In the genomic region with DNA sequence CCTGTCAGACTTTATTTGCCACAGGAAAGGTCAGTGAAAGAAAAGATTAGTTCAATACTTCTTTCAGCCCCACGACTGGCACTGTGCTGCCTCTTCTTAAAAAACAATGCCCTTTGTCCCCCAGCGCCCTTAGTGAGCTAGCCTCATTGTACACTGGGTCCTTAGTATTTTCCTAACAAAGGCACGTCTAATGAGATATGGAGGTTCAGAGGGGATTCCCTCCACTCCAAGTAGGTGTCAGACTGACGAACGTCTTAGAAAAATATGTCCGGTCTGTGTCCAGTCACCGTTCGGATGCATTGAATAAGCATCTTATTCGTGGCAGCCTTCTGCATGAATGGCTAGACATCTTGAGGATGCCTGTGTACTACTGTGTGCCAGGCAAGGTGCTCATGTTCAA, we compare ENCODE assay signal across 8 cellular contexts. TPM values are rescaled to one million over a fixed set of nuclear protein-coding genes. Genes with fewer than 3 reads are reported as not detected.
DNase-seq lines count a peak whose midpoint lies in the region; ATAC-seq and TF ChIP-seq lines count a peak whose summit lies in the region.

No MANE protein-coding gene starts in this region.

- H3K4me3 Mint-ChIP-seq in activated naive CD4-positive, alpha-beta T cell treated with anti-CD3 and anti-CD28 coated beads for 36 hours, result peak overlapping the region; percentile 83
- H3K4me3 Mint-ChIP-seq in activated naive CD8-positive, alpha-beta T cell treated with anti-CD3 and anti-CD28 coated beads, Interleukin-2, amount 10 ng/mL, durations not matched to agents 7 days and 5 days, result peak overlapping the region; percentile 89

- H3K4me3 ChIP-seq in thoracic aorta, result peak overlapping the region; percentile 98

- H3K27me3 Mint-ChIP-seq in activated naive CD4-positive, alpha-beta T cell treated with anti-CD3 and anti-CD28 coated beads for 36 hours (ENCODE audit: low read depth), result no peaks in the 10 kb centered on the region
- no peaks in the 10 kb centered on the region for H3K27me3 Mint-ChIP-seq in activated naive CD8-positive, alpha-beta T cell treated with anti-CD3 and anti-CD28 coated beads, Interleukin-2, amount 10 ng/mL, durations not matched to agents 7 days and 5 days

- no peak for ATAC-seq in activated naive CD8-positive, alpha-beta T cell treated with anti-CD3 and anti-CD28 coated beads, Interleukin-2, amount 10 ng/mL, durations not matched to agents 7 days and 5 days (ENCODE audit: low read depth)
- no peak for ATAC-seq in thoracic aorta (ENCODE audit: insufficient number of reproducible peaks, low FRiP score, low read depth)
- no peak for ATAC-seq in GM21367 (IDR thresholded peaks at IDR 0.05; ENCODE audit: unreplicated experiment)
- no peak for ATAC-seq in HG03378 (IDR thresholded peaks at IDR 0.05; ENCODE audit: unreplicated experiment)

- H3K9me3 ChIP-seq in thoracic aorta, result no peaks in the 10 kb centered on the region

- POLR2A ChIA-PET in activated naive CD8-positive, alpha-beta T cell treated with anti-CD3 and anti-CD28 coated beads, Interleukin-2, amount 10 ng/mL, durations not matched to agents 7 days and 5 days (lab: Charles Lee), result interaction anchor here (3.0 kb wide), 1 partner anchor 36 kb away, joined by 11 read pairs; the partner anchor contains the start of gene NARS1

- H3K27me3 ChIP-seq in thoracic aorta (replicated peaks; ENCODE audit: insufficient read depth), result no peaks in the 10 kb centered on the region

- no peak for TF ChIP-seq CTCF in thoracic aorta (IDR thresholded peaks at IDR 0.05)

- no peak overlapping the region for H3K27ac Mint-ChIP-seq in activated naive CD4-positive, alpha-beta T cell treated with anti-CD3 and anti-CD28 coated beads for 36 hours
- no peak overlapping the region for H3K27ac Mint-ChIP-seq in activated naive CD8-positive, alpha-beta T cell treated with anti-CD3 and anti-CD28 coated beads, Interleukin-2, amount 10 ng/mL, durations not matched to agents 7 days and 5 days

- H3K36me3 ChIP-seq in thoracic aorta, result no peaks in the 10 kb centered on the region

- CTCF ChIA-PET in activated naive CD4-positive, alpha-beta T cell treated with anti-CD3 and anti-CD28 coated beads for 36 hours (lab: Charles Lee), result interaction anchor here (0.6 kb wide), 1 partner anchor 32 kb away, joined by 3 read pairs; no protein-coding TSS in a partner anchor

- H3K4me1 ChIP-seq in thoracic aorta (ENCODE audit: control insufficient read depth in 1 of 2, low read depth in 2 of 2), result peaks cover 12 to 14% of the 10 kb centered on the region in 2 donors

- H3K27ac ChIP-seq in thoracic aorta, result no peak overlapping the region

- peaks cover 25% of the 10 kb centered on the region for H3K4me1 Mint-ChIP-seq in activated naive CD4-positive, alpha-beta T cell treated with anti-CD3 and anti-CD28 coated beads for 36 hours (ENCODE audit: low read depth)
- peaks cover 24% of the 10 kb centered on the region for H3K4me1 Mint-ChIP-seq in activated naive CD8-positive, alpha-beta T cell treated with anti-CD3 and anti-CD28 coated beads, Interleukin-2, amount 10 ng/mL, durations not matched to agents 7 days and 5 days

- H3K9me3 Mint-ChIP-seq in activated naive CD4-positive, alpha-beta T cell treated with anti-CD3 and anti-CD28 coated beads for 36 hours, result no peaks in the 10 kb centered on the region
- no peaks in the 10 kb centered on the region for H3K9me3 Mint-ChIP-seq in activated naive CD8-positive, alpha-beta T cell treated with anti-CD3 and anti-CD28 coated beads, Interleukin-2, amount 10 ng/mL, durations not matched to agents 7 days and 5 days

- intact Hi-C loops in activated naive CD4-positive, alpha-beta T cell treated with anti-CD3 and anti-CD28 coated beads for 36 hours (cut with micrococcal nuclease), result loop anchor here (5.0 to 10.0 kb wide), 2 partner anchors 459 to 948 kb away; partner anchors contain the start of genes NEDD4L and TXNL1

- H3K36me3 Mint-ChIP-seq in activated naive CD4-positive, alpha-beta T cell treated with anti-CD3 and anti-CD28 coated beads for 36 hours (ENCODE audit: low read depth), result peaks cover 9% of the 10 kb centered on the region
- H3K36me3 Mint-ChIP-seq in activated naive CD8-positive, alpha-beta T cell treated with anti-CD3 and anti-CD28 coated beads, Interleukin-2, amount 10 ng/mL, durations not matched to agents 7 days and 5 days, result peaks cover 17% of the 10 kb centered on the region

- no peak for DNase-seq in activated naive CD4-positive, alpha-beta T cell treated with anti-CD3 and anti-CD28 coated beads for 36 hours
- no peak for DNase-seq in activated naive CD4-positive, alpha-beta T cell treated with anti-CD3 and anti-CD28 coated beads, Interleukin-2, amount 50 U/mL, for 16 hours
- no peak for DNase-seq in activated naive CD8-positive, alpha-beta T cell treated with anti-CD3 and anti-CD28 coated beads, Interleukin-2, amount 10 ng/mL, durations not matched to agents 7 days and 5 days
- DNase-seq in kidney glomerular epithelial cell (lab: John Stamatoyannopoulos, UW) (peak; percentile 3), thoracic aorta (ENCODE audit: low spot score) (no peak), DMS 273 treated with DMSO at 0.1 percent for 48 hours (lab: John Stamatoyannopoulos, UW) (no peak)

RNA-seq across cellular contexts. Expression of gene FECH, which starts 1.1 kb away (rescaled TPM):
- total RNA-seq in activated naive CD4-positive, alpha-beta T cell treated with anti-CD3 and anti-CD28 coated beads for 36 hours, result 10 to 100 TPM; 18.8 to 19.2 TPM
- 10 to 100 TPM; 23.2 to 23.6 TPM for total RNA-seq in activated naive CD8-positive, alpha-beta T cell treated with anti-CD3 and anti-CD28 coated beads, Interleukin-2, amount 10 ng/mL, durations not matched to agents 7 days and 5 days
- 10 to 100 TPM; 34.4 to 39.6 TPM for total RNA-seq in thoracic aorta

RNA-seq across cellular contexts. Expression of gene NARS1, which starts 36.2 kb away (rescaled TPM):
- total RNA-seq in activated naive CD4-positive, alpha-beta T cell treated with anti-CD3 and anti-CD28 coated beads for 36 hours, result 100 to 1,000 TPM; 104 to 109 TPM
- total RNA-seq in activated naive CD8-positive, alpha-beta T cell treated with anti-CD3 and anti-CD28 coated beads, Interleukin-2, amount 10 ng/mL, durations not matched to agents 7 days and 5 days, result 10 to 100 TPM; 86.3 to 96.1 TPM
- 100 to 1,000 TPM in 1 of 2 donors, 10 to 100 TPM in 1; 65.0 to 116 TPM for total RNA-seq in thoracic aorta
